Comparison of ENCODE assay signal across 8 cellular contexts in the genomic region with DNA sequence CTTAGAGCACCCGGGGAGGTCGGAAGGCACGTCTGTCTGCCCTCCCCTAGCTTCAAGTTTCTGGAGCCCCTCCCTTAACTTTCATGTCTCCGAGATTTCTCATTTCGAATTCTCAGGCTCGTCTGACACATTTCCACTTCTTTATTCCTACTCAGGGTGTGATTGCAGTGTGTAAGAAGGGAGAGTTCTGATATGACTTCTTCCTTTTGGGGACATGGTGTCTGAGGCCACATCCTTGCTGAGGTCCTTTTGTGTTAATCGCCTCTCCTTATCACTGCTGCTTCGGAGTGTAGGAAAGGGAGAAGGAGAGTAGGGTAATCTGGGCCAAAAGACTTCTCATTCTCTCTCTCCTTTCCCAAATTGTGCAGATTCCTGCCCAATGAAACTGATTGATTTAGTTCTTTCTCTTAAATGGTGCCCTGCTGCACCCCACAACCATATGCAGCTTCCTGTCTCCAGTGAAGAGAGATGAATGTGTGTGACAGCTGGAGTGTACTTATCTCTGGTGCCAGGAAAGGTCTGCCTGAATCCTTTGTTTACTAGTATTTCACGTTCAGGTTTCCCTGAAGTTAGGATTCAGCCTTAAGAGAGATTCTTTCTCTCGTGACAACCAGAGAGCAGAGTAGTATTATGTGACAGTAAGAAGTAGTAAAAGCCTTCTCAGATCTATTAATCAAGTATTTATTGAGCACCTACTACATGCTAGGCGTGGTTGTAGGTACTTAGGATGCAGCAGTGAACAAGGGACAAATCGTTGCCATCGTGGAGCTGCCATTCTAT. TPM values are rescaled to one million over a fixed set of nuclear protein-coding genes. Genes with fewer than 3 reads are reported as not detected.
DNase-seq lines count a peak whose midpoint lies in the region; ATAC-seq and TF ChIP-seq lines count a peak whose summit lies in the region.

No MANE protein-coding gene starts in this region.

- H3K9ac ChIP-seq in NT2/D1 (ENCODE audit: insufficient read length, low read depth): peak overlapping the region; percentile 90

- peaks cover 13% of the 10 kb centered on the region for H3K36me3 ChIP-seq in NT2/D1 (ENCODE audit: insufficient read depth, insufficient read length, low read length)

- H3K4me1 ChIP-seq in NT2/D1 (ENCODE audit: insufficient read depth, insufficient read length): no peaks in the 10 kb centered on the region

- H3K4me3 ChIP-seq in NT2/D1 (ENCODE audit: insufficient read length, low read depth): peak overlapping the region; percentile 85
- peak overlapping the region; percentile 25 to 78 (median 62) for H3K4me3 ChIP-seq in dorsolateral prefrontal cortex

- ATAC-seq in GM19328 (IDR thresholded peaks at IDR 0.05; ENCODE audit: unreplicated experiment) (peak; percentile 5), GM18519 (IDR thresholded peaks at IDR 0.05; ENCODE audit: low FRiP score, unreplicated experiment) (no peak)

- H3K27me3 Mint-ChIP-seq in neural crest cell (ENCODE audit: low read depth): no peaks in the 10 kb centered on the region

- H3K9me3 ChIP-seq in NT2/D1 (ENCODE audit: insufficient read depth, low read length): no peaks in the 10 kb centered on the region

- peaks cover 9% of the 10 kb centered on the region for H3K36me3 Mint-ChIP-seq in neural crest cell (ENCODE audit: low read depth)

- peak overlapping the region in 45 of 59 donors; percentile 36 to 99 (median 93) for H3K27ac ChIP-seq in dorsolateral prefrontal cortex

- peaks cover 51% of the 10 kb centered on the region for H3K4me1 Mint-ChIP-seq in neural crest cell

- no peaks in the 10 kb centered on the region for H3K9me3 Mint-ChIP-seq in neural crest cell

- H3K27me3 ChIP-seq in NT2/D1 (ENCODE audit: insufficient read depth, insufficient read length) (no peaks in the 10 kb centered on the region), dorsolateral prefrontal cortex (no peaks in the 10 kb centered on the region)

- H3K27ac Mint-ChIP-seq in neural crest cell (ENCODE audit: unreplicated experiment): peak overlapping the region; percentile 97

- peak overlapping the region; percentile 98 for H3K4me3 Mint-ChIP-seq in neural crest cell

- intact Hi-C loops in dorsolateral prefrontal cortex (cut with DNase I): loop anchor here in 1 of 2 donors (10.0 kb wide), 1 partner anchor 312 kb away; no protein-coding TSS in a partner anchor

- peak; percentile 24 for DNase-seq in AG20443 (ENCODE audit: low spot score)
- no peak for DNase-seq in NT2/D1 (ENCODE audit: low read depth, low spot score)
- no peak for DNase-seq in dorsolateral prefrontal cortex
- no peak for DNase-seq in neural crest cell (ENCODE audit: low read depth, low spot score)
- DNase-seq in DMS114 treated with DMSO at 0.1 percent for 48 hours (lab: John Stamatoyannopoulos, UW; ENCODE audit: unreplicated experiment): no peak
- DNase-seq in NCI-H446 (lab: John Stamatoyannopoulos, UW): no peak

- TF ChIP-seq CTCF in dorsolateral prefrontal cortex (IDR thresholded peaks at IDR 0.05 in 54 of 56, conservative IDR thresholded peaks at IDR 0.05 in 2 of 56; ENCODE audit: low read depth in 1 of 56, partially characterized antibody in 56 of 56) (no peak), neural crest cell (conservative IDR thresholded peaks at IDR 0.05) (no peak)

RNA-seq across cellular contexts. Expression of a gene that starts 0.7 kb away (rescaled TPM):
- 1 to 10 TPM in 29 of 120 experiments, under 1 TPM in 67, not detected in 24; 0.11 to 3.3 (median 0.62) TPM for total RNA-seq in dorsolateral prefrontal cortex
- 123 and 124 TPM in 2 replicates for total RNA-seq in neural crest cell

RNA-seq across cellular contexts. Expression of a gene that starts 18.5 kb away (rescaled TPM):
- total RNA-seq in dorsolateral prefrontal cortex: 100 to 1,000 TPM in 37 of 120 experiments, 10 to 100 TPM in 83; 71.0 to 137 (median 93.5) TPM
- total RNA-seq in neural crest cell: 63.5 and 70.5 TPM in 2 replicates

RNA-seq across cellular contexts. Expression of a gene that starts 25.5 kb away (rescaled TPM):
- total RNA-seq in dorsolateral prefrontal cortex (100 to 1,000 TPM; 118 to 222 (median 177) TPM), neural crest cell (319 and 326 TPM in 2 replicates)

RNA-seq across cellular contexts. Expression of a gene that starts 27.5 kb away (rescaled TPM):
- total RNA-seq in dorsolateral prefrontal cortex (100 to 1,000 TPM in 65 of 120 experiments, 10 to 100 TPM in 55; 41.7 to 147 (median 101) TPM), neural crest cell (72.4 and 73.5 TPM in 2 replicates)

Comparison
In these comparisons a context has a peak if more than half of its experiments do, and no peak if none do; other contexts are left out.
1. RNA of a gene that starts 0.7 kb away (total RNA-seq): 123 to 124 TPM in neural crest cell; 0.11 to 3.3 TPM in dorsolateral prefrontal cortex; every median in the first group is over 10 times any median in the second.